ENCODE assay signal across 17 cellular contexts in the genomic region with DNA sequence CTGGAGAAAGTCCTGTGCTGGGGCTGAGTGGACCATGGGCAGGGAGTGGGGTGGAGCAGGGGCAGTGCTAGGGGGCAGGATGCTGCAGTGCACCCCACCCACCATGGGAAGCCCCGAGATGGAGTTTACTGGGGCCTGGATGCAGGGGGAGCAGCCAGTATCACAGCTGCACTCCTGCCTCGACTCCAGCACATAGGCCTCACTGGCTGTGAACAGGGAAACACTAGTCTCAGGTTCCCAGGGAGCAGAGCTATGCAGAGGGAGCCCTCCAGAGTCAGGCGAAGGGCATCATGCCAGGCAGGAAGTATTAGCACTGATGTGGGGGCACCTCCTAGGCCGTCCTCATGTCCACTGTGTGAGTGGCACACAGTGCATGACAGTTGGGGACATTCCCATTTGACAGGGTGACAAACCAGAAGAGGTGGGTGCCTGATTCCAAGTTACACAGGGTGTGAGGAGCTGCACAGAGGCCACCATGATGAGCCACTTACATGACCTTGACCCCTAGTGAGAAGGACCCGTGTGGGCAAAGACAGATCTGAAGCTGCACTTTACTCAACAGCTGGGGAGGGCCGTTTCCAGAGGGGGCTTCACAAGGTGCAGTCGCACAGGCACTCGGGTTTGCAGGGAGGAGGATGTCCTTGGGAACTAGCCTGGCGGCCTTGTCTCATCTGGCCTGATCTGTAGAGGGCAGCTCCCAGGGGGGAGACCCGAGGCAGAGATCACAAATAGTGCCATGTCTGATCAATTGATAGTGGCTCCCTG.
A peak's percentile ranks its signal among the peaks of the same experiment; 100 is the strongest.
DNase-seq lines count a peak whose midpoint lies in the region; ATAC-seq and TF ChIP-seq lines count a peak whose summit lies in the region.
"Had no signal": no experiment of that assay in that cellular context is flagged by ENCODE, and none has a peak within 500 bp of the region (broad histone marks: within the 10 kb centered on the region; RNA-seq: fewer than 3 reads in every experiment).

No MANE protein-coding gene starts in this region.

- POLR2A ChIA-PET in CD4-positive, alpha-beta T cell (lab: Charles Lee), result interaction anchor here (0.6 to 1.8 kb wide), 2 partner anchors 10 to 37 kb away, joined by 3 to 6 read pairs; no protein-coding TSS in a partner anchor
- POLR2A ChIA-PET in activated CD8-positive, alpha-beta T cell treated with anti-CD3 and anti-CD28 coated beads for 36 hours (lab: Charles Lee), result interaction anchor here (1.8 kb wide), 2 partner anchors 9 to 34 kb away, joined by 4 to 6 read pairs; no protein-coding TSS in a partner anchor

- H3K4me3 ChIP-seq in lower lobe of right lung (no peak overlapping the region), left lung (no peak overlapping the region)

- no peak for TF ChIP-seq CTCF in CD4-positive, alpha-beta T cell (IDR thresholded peaks at IDR 0.05)
- no peak for TF ChIP-seq CTCF in activated CD8-positive, alpha-beta T cell treated with anti-CD3 and anti-CD28 coated beads for 36 hours (IDR thresholded peaks at IDR 0.05)
- TF ChIP-seq CTCF in lower lobe of right lung (IDR thresholded peaks at IDR 0.05) (no peak), left lung (IDR thresholded peaks at IDR 0.05) (no peak), CD14-positive monocyte (IDR thresholded peaks at IDR 0.05) (no peak)

- no peaks in the 10 kb centered on the region for H3K36me3 ChIP-seq in lower lobe of right lung
- peaks cover 0 to 17% of the 10 kb centered on the region in 2 donors for H3K36me3 ChIP-seq in left lung

- H3K27ac Mint-ChIP-seq in CD4-positive, alpha-beta T cell, result peak overlapping the region; percentile 68
- H3K27ac Mint-ChIP-seq in activated CD8-positive, alpha-beta T cell treated with anti-CD3 and anti-CD28 coated beads for 36 hours, result peak overlapping the region; percentile 16
- peak overlapping the region in 2 of 7 donors; percentile 1 to 36 for H3K27ac Mint-ChIP-seq in CD14-positive monocyte
- H3K27ac Mint-ChIP-seq: T-cell had no signal

- no peaks in the 10 kb centered on the region for H3K9me3 Mint-ChIP-seq in CD4-positive, alpha-beta T cell
- no peaks in the 10 kb centered on the region for H3K9me3 Mint-ChIP-seq in activated CD8-positive, alpha-beta T cell treated with anti-CD3 and anti-CD28 coated beads for 36 hours
- peaks cover 0 to 9% (median 0%) of the 10 kb centered on the region in 7 donors for H3K9me3 Mint-ChIP-seq in CD14-positive monocyte
- H3K9me3 Mint-ChIP-seq: T-cell had no signal

- H3K27ac ChIP-seq in CD4-positive, alpha-beta T cell (ENCODE audit: low read depth, low read length), result no peak overlapping the region
- H3K27ac ChIP-seq in lower lobe of right lung, result no peak overlapping the region
- H3K27ac ChIP-seq in left lung, result no peak overlapping the region

- DNase-seq in CD4-positive, alpha-beta T cell, result no peak
- no peak for DNase-seq in activated CD8-positive, alpha-beta T cell treated with anti-CD3 and anti-CD28 coated beads for 36 hours
- DNase-seq in lower lobe of right lung (peak; percentile 29), DMS79 (lab: John Stamatoyannopoulos, UW) (no peak), left lung (no peak), CD14-positive monocyte (ENCODE audit: low spot score) (no peak)
- DNase-seq: activated CD4-positive, CD25-positive, alpha-beta regulatory T cell; activated CD8-positive, alpha-beta memory T cell treated with anti-CD3 and anti-CD28 coated beads, Interleukin-2, amount 50 U/mL, for 48 hours; activated naive CD4-positive, alpha-beta T cell treated with anti-CD3 and anti-CD28 coated beads, Interleukin-2, amount 50 U/mL, for 16 hours; BE2C; effector memory CD4-positive, alpha-beta T cell; left colon; NCI-H2107; NCI-H774; RPMI8226; T-cell had no signal

- intact Hi-C loops in CD4-positive, alpha-beta T cell (cut with DNase I, micrococcal nuclease), result no loop called here
- intact Hi-C loops in activated CD8-positive, alpha-beta T cell treated with anti-CD3 and anti-CD28 coated beads for 36 hours (cut with micrococcal nuclease), result no loop called here
- intact Hi-C loops in lower lobe of right lung (cut with DNase I), result no loop called here
- intact Hi-C loops in left lung (cut with DNase I), result no loop called here
- intact Hi-C loops in CD14-positive monocyte (cut with micrococcal nuclease), result no loop called here

- H3K4me1 ChIP-seq in lower lobe of right lung (peaks cover 16% of the 10 kb centered on the region), left lung (peaks cover 10 to 13% of the 10 kb centered on the region in 2 donors)

- ATAC-seq in CD4-positive, alpha-beta T cell (ENCODE audit: poor library complexity), result no peak
- ATAC-seq in GM18868 (IDR thresholded peaks at IDR 0.05; ENCODE audit: unreplicated experiment) (peak; percentile 1), lower lobe of right lung (peak in 1 of 2 donors; percentile 9), left lung (no peak)
- no peak for ATAC-seq in activated CD8-positive, alpha-beta T cell treated with anti-CD3 and anti-CD28 coated beads for 36 hours
- ATAC-seq: left colon, T-cell had no signal

- peaks cover 2% of the 10 kb centered on the region for H3K36me3 Mint-ChIP-seq in CD4-positive, alpha-beta T cell (ENCODE audit: low read depth)
- H3K36me3 Mint-ChIP-seq in activated CD8-positive, alpha-beta T cell treated with anti-CD3 and anti-CD28 coated beads for 36 hours (ENCODE audit: low read depth), result peaks cover 11% of the 10 kb centered on the region
- peaks cover 20 to 24% of the 10 kb centered on the region in 2 donors for H3K36me3 Mint-ChIP-seq in CD14-positive monocyte

- H3K9me3 ChIP-seq in CD4-positive, alpha-beta T cell (ENCODE audit: control insufficient read depth, low read length), result no peaks in the 10 kb centered on the region
- H3K9me3 ChIP-seq in lower lobe of right lung (no peaks in the 10 kb centered on the region), left lung (no peaks in the 10 kb centered on the region)
- H3K9me3 ChIP-seq: BE2C had no signal

- H3K4me3 Mint-ChIP-seq in CD4-positive, alpha-beta T cell, result peak overlapping the region; percentile 35
- H3K4me3 Mint-ChIP-seq in activated CD8-positive, alpha-beta T cell treated with anti-CD3 and anti-CD28 coated beads for 36 hours, result no peak overlapping the region
- H3K4me3 Mint-ChIP-seq in CD14-positive monocyte, result peak overlapping the region in 1 of 2 donors; percentile 30

- CTCF ChIA-PET in CD4-positive, alpha-beta T cell (lab: Charles Lee), result no interaction called here
- CTCF ChIA-PET in activated CD8-positive, alpha-beta T cell treated with anti-CD3 and anti-CD28 coated beads for 36 hours (lab: Charles Lee), result interaction anchor here (6.2 kb wide), 1 partner anchor 108 kb away, joined by 37 read pairs; no protein-coding TSS in a partner anchor

- no peaks in the 10 kb centered on the region for H3K27me3 ChIP-seq in CD4-positive, alpha-beta T cell (ENCODE audit: control insufficient read depth, insufficient read depth, low read length)
- peaks cover 24% of the 10 kb centered on the region for H3K27me3 ChIP-seq in lower lobe of right lung (ENCODE audit: low read depth)
- peaks cover 15 to 33% of the 10 kb centered on the region in 2 donors for H3K27me3 ChIP-seq in left lung
- H3K27me3 ChIP-seq: BE2C had no signal

- H3K27me3 Mint-ChIP-seq in CD4-positive, alpha-beta T cell, result no peaks in the 10 kb centered on the region
- H3K27me3 Mint-ChIP-seq in activated CD8-positive, alpha-beta T cell treated with anti-CD3 and anti-CD28 coated beads for 36 hours, result peaks cover 4% of the 10 kb centered on the region
- H3K27me3 Mint-ChIP-seq in CD14-positive monocyte (ENCODE audit: low read depth in 3 of 3), result peaks cover 0 to 18% (median 12%) of the 10 kb centered on the region in 3 donors

- peaks cover 51% of the 10 kb centered on the region for H3K4me1 Mint-ChIP-seq in CD4-positive, alpha-beta T cell (ENCODE audit: low read depth)
- H3K4me1 Mint-ChIP-seq in activated CD8-positive, alpha-beta T cell treated with anti-CD3 and anti-CD28 coated beads for 36 hours (ENCODE audit: low read depth), result peaks cover 30% of the 10 kb centered on the region
- peaks cover 47% of the 10 kb centered on the region for H3K4me1 Mint-ChIP-seq in CD14-positive monocyte
